In the genomic region with DNA sequence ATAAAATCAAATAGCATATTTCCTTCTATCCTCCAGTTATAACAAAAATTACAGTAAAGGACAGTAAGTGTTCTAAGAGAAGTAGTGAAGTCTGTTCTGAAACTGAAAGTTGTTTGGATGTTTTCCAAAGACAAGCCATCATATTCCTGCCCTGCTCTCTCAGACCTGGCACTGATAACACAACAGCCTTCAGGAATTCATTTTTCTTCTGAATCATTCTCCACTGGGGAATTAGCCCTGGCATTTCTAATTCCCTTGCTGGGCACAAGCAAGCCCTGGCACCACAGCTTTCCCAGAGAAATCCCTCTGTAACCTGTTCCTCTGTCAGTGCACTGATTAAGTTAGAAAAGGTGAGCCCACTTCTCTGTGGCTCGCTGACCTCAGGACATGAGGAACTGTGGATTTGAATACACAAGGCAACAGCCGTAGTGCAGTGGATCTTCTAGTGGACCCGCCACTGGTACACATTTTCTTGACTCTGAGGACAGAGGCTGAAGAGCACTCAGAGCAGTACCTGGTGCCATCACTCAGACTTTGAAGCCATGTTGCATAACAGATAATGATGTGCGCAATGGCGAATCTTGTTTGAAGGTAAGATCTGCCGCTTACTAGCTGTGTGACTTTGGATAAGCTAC, we compare ENCODE assay signal across 16 cellular contexts.
DNase-seq lines count a peak whose midpoint lies in the region; ATAC-seq and TF ChIP-seq lines count a peak whose summit lies in the region.
"Had no signal": no experiment of that assay in that cellular context is flagged by ENCODE, and none has a peak within 500 bp of the region (broad histone marks: within the 10 kb centered on the region; RNA-seq: fewer than 3 reads in every experiment).

No MANE protein-coding gene starts in this region.

- no peaks in the 10 kb centered on the region for H3K36me3 Mint-ChIP-seq in MCF 10A (ENCODE audit: insufficient read depth, unreplicated experiment)

- POLR2A ChIA-PET in MCF 10A (lab: Yijun Ruan, JAX): interaction anchor here (0.8 to 3.3 kb wide), 9 partner anchors 9 to 949 kb away, joined by 3 to 10 read pairs (median 4); partner anchors contain the start of gene WWTR1

- DNase-seq in MCF 10A (ENCODE audit: unreplicated experiment): peak; percentile 64
- DNase-seq in breast epithelium (ENCODE audit: low spot score in 2 of 2): no peak
- peak; percentile 55 for DNase-seq in astrocyte of the hippocampus (ENCODE audit: low read depth, low spot score)
- DNase-seq in right lobe of liver: no peak
- no peak for DNase-seq in upper lobe of right lung
- no peak for DNase-seq in NCI-H1417 (lab: John Stamatoyannopoulos, UW)
- DNase-seq in central memory CD4-positive, alpha-beta T cell: no peak
- no peak for DNase-seq in UCSD-AML1 (lab: John Stamatoyannopoulos, UW; ENCODE audit: unreplicated experiment)
- DNase-seq: 8988T, amniotic stem cell, NCI-H1417 treated with DMSO at 0.1 percent for 48 hours, NCI-H526 treated with DMSO at 0.1 percent for 48 hours had no signal

- no TSS peak for BruUV-seq in MCF 10A (replicated peaks; lab: Mats Ljungman, UMichigan)

- peaks cover 12% of the 10 kb centered on the region for H3K4me1 Mint-ChIP-seq in MCF 10A (ENCODE audit: insufficient read depth, unreplicated experiment)

- TF ChIP-seq CTCF in MCF 10A (IDR thresholded peaks at IDR 0.05; ENCODE audit: unreplicated experiment): no peak
- TF ChIP-seq CTCF in breast epithelium (IDR thresholded peaks at IDR 0.05): no peak
- no peak for TF ChIP-seq CTCF in right lobe of liver (IDR thresholded peaks at IDR 0.05)
- no peak for TF ChIP-seq CTCF in upper lobe of right lung (IDR thresholded peaks at IDR 0.05)

- H3K27me3 ChIP-seq in breast epithelium: no peaks in the 10 kb centered on the region
- no peaks in the 10 kb centered on the region for H3K27me3 ChIP-seq in right lobe of liver
- no peaks in the 10 kb centered on the region for H3K27me3 ChIP-seq in upper lobe of right lung
- H3K27me3 ChIP-seq: right atrium auricular region, SJSA1, tibial nerve had no signal

- H3K36me3 ChIP-seq in breast epithelium (no peaks in the 10 kb centered on the region), right lobe of liver (no peaks in the 10 kb centered on the region), upper lobe of right lung (no peaks in the 10 kb centered on the region)
- H3K36me3 ChIP-seq: right atrium auricular region, tibial nerve had no signal

- H3K4me1 ChIP-seq in breast epithelium (no peaks in the 10 kb centered on the region), right lobe of liver (peaks cover 0 to 13% (median 0%) of the 10 kb centered on the region in 4 donors), upper lobe of right lung (peaks cover 18% of the 10 kb centered on the region)

- no peaks in the 10 kb centered on the region for H3K9me3 Mint-ChIP-seq in MCF 10A (ENCODE audit: unreplicated experiment)

- ATAC-seq in right lobe of liver (peak in 3 of 4 donors; percentile 17 to 48 (median 43)), upper lobe of right lung (peak; percentile 61)

- H3K9me3 ChIP-seq in breast epithelium: no peaks in the 10 kb centered on the region
- H3K9me3 ChIP-seq in right lobe of liver: no peaks in the 10 kb centered on the region
- H3K9me3 ChIP-seq in upper lobe of right lung: no peaks in the 10 kb centered on the region
- H3K9me3 ChIP-seq: right atrium auricular region, SJSA1, tibial nerve had no signal

- H3K27me3 Mint-ChIP-seq in MCF 10A (ENCODE audit: insufficient read depth, unreplicated experiment): no peaks in the 10 kb centered on the region

- H3K27ac Mint-ChIP-seq in MCF 10A (ENCODE audit: low read depth, unreplicated experiment): peak overlapping the region; percentile 51

- 70% methylated on average over 6 of the region's 6 CpGs for WGBS in right lobe of liver (ENCODE audit: insufficient coverage, low coverage, low lambda C conversion rate, missing lambda C conversion rate)

- CTCF ChIA-PET in MCF 10A (lab: Yijun Ruan, JAX): interaction anchor here (0.9 to 1.7 kb wide), 4 partner anchors 14 to 212 kb away, joined by 3 to 6 read pairs (median 4); no protein-coding TSS in a partner anchor

- H3K4me3 Mint-ChIP-seq in MCF 10A (ENCODE audit: unreplicated experiment): peak overlapping the region; percentile 39

- no peak overlapping the region for H3K4me3 ChIP-seq in breast epithelium
- no peak overlapping the region for H3K4me3 ChIP-seq in right lobe of liver
- no peak overlapping the region for H3K4me3 ChIP-seq in upper lobe of right lung
- H3K4me3 ChIP-seq: right atrium auricular region, SJSA1, tibial nerve had no signal

- intact Hi-C loops in MCF 10A (cut with micrococcal nuclease) (no loop called here), breast epithelium (cut with DNase I; ENCODE audit: low total_unique reads) (no loop called here), right lobe of liver (cut with DNase I) (no loop called here), upper lobe of right lung (cut with DNase I) (no loop called here)

- TF ChIP-seq POLR2A in breast epithelium (IDR thresholded peaks at IDR 0.05): no peak
- no peak for TF ChIP-seq POLR2A in right lobe of liver (IDR thresholded peaks at IDR 0.05)

- H3K27ac ChIP-seq in breast epithelium: peak overlapping the region in 1 of 2 donors; percentile 30
- H3K27ac ChIP-seq in right lobe of liver: no peak overlapping the region
- H3K27ac ChIP-seq in upper lobe of right lung: no peak overlapping the region
- H3K27ac ChIP-seq: right atrium auricular region, SJSA1, VCaP had no signal

Comparison
In these comparisons a context has a peak if more than half of its experiments do, and no peak if none do; other contexts are left out.
1. DNase-seq: peak in MCF 10A (single experiment) and astrocyte of the hippocampus (single experiment); none in breast epithelium (0 of 2), right lobe of liver (0 of 3), upper lobe of right lung (single experiment), NCI-H1417 (0 of 3), central memory CD4-positive, alpha-beta T cell (single experiment) and UCSD-AML1 (single experiment).